Comparison of ENCODE assay signal across 8 cellular contexts in genomic region chr6:13711384-13711725, GRCh38. TPM values are rescaled to one million over a fixed set of nuclear protein-coding genes. Genes with fewer than 3 reads are reported as not detected.
DNase-seq lines count a peak whose midpoint lies in the region; ATAC-seq lines count a peak whose summit lies in the region.

No MANE protein-coding gene starts in this region.

- H3K27ac ChIP-seq in BLaER1 (peak overlapping the region; percentile 97), duodenal mucosa (ENCODE audit: low read depth, low read length) (peak overlapping the region; percentile 78)

- no peaks in the 10 kb centered on the region for H3K27me3 ChIP-seq in BLaER1
- no peaks in the 10 kb centered on the region for H3K27me3 ChIP-seq in duodenal mucosa (ENCODE audit: control insufficient read depth in 1 of 2, insufficient read depth in 2 of 2, low read length in 2 of 2)

- H3K4me1 ChIP-seq in BLaER1: peaks cover 46% of the 10 kb centered on the region
- peaks cover 17 to 28% of the 10 kb centered on the region in 2 donors for H3K4me1 ChIP-seq in duodenal mucosa (ENCODE audit: control insufficient read depth in 1 of 2, insufficient read depth in 2 of 2, low read length in 2 of 2)

- no peak overlapping the region; the same call in 1 of the 2 replicates for H3K4me2 ChIP-seq in BLaER1

- DNase-seq in SK-N-DZ (ENCODE audit: low spot score) (peak; percentile 64), SHP77 (lab: John Stamatoyannopoulos, UW) (no peak), NCI-H524 treated with DMSO at 0.1 percent for 48 hours (lab: John Stamatoyannopoulos, UW) (no peak)
- DNase-seq in natural killer cell treated with Interleukin-12 subunit alpha and Interleukin-12 subunit beta and Interleukin-15 and Interleukin-18, amount 100 ng/mL, for 72 hours (ENCODE audit: low spot score): peak; percentile 89

- peaks cover 46% of the 10 kb centered on the region for H4K20me1 ChIP-seq in BLaER1

- peaks cover 11% of the 10 kb centered on the region for H3K36me3 ChIP-seq in BLaER1
- no peaks in the 10 kb centered on the region for H3K36me3 ChIP-seq in duodenal mucosa (ENCODE audit: control insufficient read depth in 1 of 2, insufficient read depth in 2 of 2, low read length in 2 of 2)

- H3K4me3 ChIP-seq in BLaER1 (peak overlapping the region; percentile 92), duodenal mucosa (ENCODE audit: low read depth in 1 of 2, low read length in 2 of 2) (peak overlapping the region in 1 of 2 donors; percentile 91)

- H3K9me3 ChIP-seq in BLaER1 (peaks cover 19% of the 10 kb centered on the region), duodenal mucosa (ENCODE audit: control insufficient read depth in 1 of 2, low read length in 2 of 2) (no peaks in the 10 kb centered on the region)

- peak overlapping the region; percentile 55 for H3K4me3 Mint-ChIP-seq in natural killer cell treated with Interleukin-12 subunit alpha and Interleukin-12 subunit beta and Interleukin-15 and Interleukin-18, amount 100 ng/mL, for 72 hours

- H3K27me3 Mint-ChIP-seq in natural killer cell treated with Interleukin-12 subunit alpha and Interleukin-12 subunit beta and Interleukin-15 and Interleukin-18, amount 100 ng/mL, for 72 hours: no peaks in the 10 kb centered on the region

- no peak overlapping the region for H3K27ac Mint-ChIP-seq in natural killer cell treated with Interleukin-12 subunit alpha and Interleukin-12 subunit beta and Interleukin-15 and Interleukin-18, amount 100 ng/mL, for 72 hours

- no peaks in the 10 kb centered on the region for H3K9me3 Mint-ChIP-seq in natural killer cell treated with Interleukin-12 subunit alpha and Interleukin-12 subunit beta and Interleukin-15 and Interleukin-18, amount 100 ng/mL, for 72 hours

- ATAC-seq in GM19023 (IDR thresholded peaks at IDR 0.05; ENCODE audit: unreplicated experiment): peak; percentile 60
- ATAC-seq in HG03139 (IDR thresholded peaks at IDR 0.05; ENCODE audit: unreplicated experiment): peak; percentile 54
- peak; percentile 77 to 85 for ATAC-seq in natural killer cell treated with Interleukin-12 subunit alpha and Interleukin-12 subunit beta and Interleukin-15 and Interleukin-18, amount 100 ng/mL, for 72 hours

- H3K4me1 Mint-ChIP-seq in natural killer cell treated with Interleukin-12 subunit alpha and Interleukin-12 subunit beta and Interleukin-15 and Interleukin-18, amount 100 ng/mL, for 72 hours (ENCODE audit: low read depth in 2 of 2): peaks cover 51 to 60% of the 10 kb centered on the region in 2 donors

- H3K36me3 Mint-ChIP-seq in natural killer cell treated with Interleukin-12 subunit alpha and Interleukin-12 subunit beta and Interleukin-15 and Interleukin-18, amount 100 ng/mL, for 72 hours: peaks cover 10% of the 10 kb centered on the region

- peak overlapping the region; percentile 95 for H3K9ac ChIP-seq in BLaER1
- H3K9ac ChIP-seq in duodenal mucosa (ENCODE audit: low read depth in 1 of 2, low read length in 2 of 2): no peak overlapping the region

RNA-seq across cellular contexts. Expression of gene RANBP9, which starts 0.3 kb away (rescaled TPM):
- polyA plus RNA-seq in SK-N-DZ (2014; cell fraction: cytosol; rRNA removed): 37.6 and 40.1 TPM in 2 replicates
- polyA plus RNA-seq in SK-N-DZ (2014; cell fraction: nucleus; rRNA removed): 30.7 and 38.3 TPM in 2 replicates
- 10 to 100 TPM; 49.2 to 61.1 TPM for total RNA-seq in natural killer cell treated with Interleukin-12 subunit alpha and Interleukin-12 subunit beta and Interleukin-15 and Interleukin-18, amount 100 ng/mL, for 72 hours

Comparison
In these comparisons a context has a peak if more than half of its experiments do, and no peak if none do; other contexts are left out.
1. DNase-seq: peak in SK-N-DZ (single experiment) and natural killer cell treated with Interleukin-12 subunit alpha and Interleukin-12 subunit beta and Interleukin-15 and Interleukin-18, amount 100 ng/mL, for 72 hours (single experiment); none in SHP77 (0 of 2) and NCI-H524 treated with DMSO at 0.1 percent for 48 hours (single experiment).
2. Peak in every context shown above with its lines, with median percentiles within 50 percentile points of each other: ATAC-seq.